In genomic region chr4:2083826-2084160, GRCh38 we compare ENCODE assay signal across 14 cellular contexts. TPM values are rescaled to one million over a fixed set of nuclear protein-coding genes. Genes with fewer than 3 reads are reported as not detected.
DNase-seq lines count a peak whose midpoint lies in the region; ATAC-seq and TF ChIP-seq lines count a peak whose summit lies in the region.
"Had no signal": no experiment of that assay in that cellular context is flagged by ENCODE, and none has a peak within 500 bp of the region (broad histone marks: within the 10 kb centered on the region; RNA-seq: fewer than 3 reads in every experiment).

No MANE protein-coding gene starts in this region.

- no peak overlapping the region for H3K4me3 ChIP-seq in WERI-Rb-1 (ENCODE audit: low read depth, low read length)
- H3K4me3 ChIP-seq in endodermal cell (ENCODE audit: low read length), result no peak overlapping the region
- no peak overlapping the region for H3K4me3 ChIP-seq in neural progenitor cell
- H3K4me3 ChIP-seq in testis, result no peak overlapping the region

- no peaks in the 10 kb centered on the region for H3K27me3 ChIP-seq in WERI-Rb-1 (ENCODE audit: insufficient read depth, low read depth, severe bottlenecking)
- H3K27me3 ChIP-seq in endodermal cell (ENCODE audit: control insufficient read depth, insufficient read depth, low read length, poor library complexity, severe bottlenecking), result no peaks in the 10 kb centered on the region
- no peaks in the 10 kb centered on the region for H3K27me3 ChIP-seq in neural progenitor cell
- H3K27me3 ChIP-seq in testis, result no peaks in the 10 kb centered on the region

- intact Hi-C loops in testis (cut with DNase I; ENCODE audit: low total_unique reads), result no loop called here

- H3K4me1 ChIP-seq in endodermal cell (ENCODE audit: control insufficient read depth, insufficient read depth, low read length), result no peaks in the 10 kb centered on the region
- H3K4me1 ChIP-seq in neural progenitor cell, result no peaks in the 10 kb centered on the region
- no peaks in the 10 kb centered on the region for H3K4me1 ChIP-seq in testis

- H3K27ac ChIP-seq in WERI-Rb-1 (no peak overlapping the region), endodermal cell (ENCODE audit: low read depth, low read length) (no peak overlapping the region), neural progenitor cell (no peak overlapping the region), testis (no peak overlapping the region)

- H3K4me1 Mint-ChIP-seq in endodermal cell, result no peaks in the 10 kb centered on the region
- H3K4me1 Mint-ChIP-seq in neural progenitor cell, result peaks cover 13% of the 10 kb centered on the region

- no peaks in the 10 kb centered on the region for H3F3A ChIP-seq in neural progenitor cell (ENCODE audit: low read depth)

- no peak overlapping the region for H3K4me2 ChIP-seq in neural progenitor cell

- no peak overlapping the region for H3K4me3 Mint-ChIP-seq in endodermal cell
- no peak overlapping the region for H3K4me3 Mint-ChIP-seq in neural progenitor cell

- no peak overlapping the region for H2AFZ ChIP-seq in neural progenitor cell (replicated peaks)

- H3K36me3 Mint-ChIP-seq in endodermal cell (ENCODE audit: low read depth), result no peaks in the 10 kb centered on the region
- no peaks in the 10 kb centered on the region for H3K36me3 Mint-ChIP-seq in neural progenitor cell

- no peaks in the 10 kb centered on the region for H3K79me2 ChIP-seq in neural progenitor cell (ENCODE audit: low read depth)

- no peak overlapping the region for H3K9ac ChIP-seq in endodermal cell (ENCODE audit: extremely low read depth, low read length, poor library complexity, severe bottlenecking)
- no peak overlapping the region for H3K9ac ChIP-seq in neural progenitor cell

- TF ChIP-seq CTCF in WERI-Rb-1 (IDR thresholded peaks at IDR 0.05; ENCODE audit: low read depth, low read length) (no peak), endodermal cell (conservative IDR thresholded peaks at IDR 0.05) (no peak), neural progenitor cell (IDR thresholded peaks at IDR 0.05) (no peak), testis (IDR thresholded peaks at IDR 0.05) (no peak)

- H3K27me3 Mint-ChIP-seq in endodermal cell (ENCODE audit: insufficient read depth) (peaks cover 3% of the 10 kb centered on the region), neural progenitor cell (ENCODE audit: insufficient read depth, low read depth) (peaks cover 6% of the 10 kb centered on the region)

- WGBS in endodermal cell (ENCODE audit: insufficient coverage in 1 of 2, insufficient read length in 1 of 2), 2 experiments, result 89 to 95% methylated on average over 6 of the region's 6 CpGs
- 80 to 87% methylated on average over 1 to 6 of the region's 6 CpGs for WGBS in testis, 2 donors

- no peak overlapping the region for H3K27ac Mint-ChIP-seq in endodermal cell
- H3K27ac Mint-ChIP-seq in neural progenitor cell, result peak overlapping the region; percentile 37

- peaks cover 2% of the 10 kb centered on the region for H3K9me3 ChIP-seq in WERI-Rb-1 (ENCODE audit: severe bottlenecking)
- no peaks in the 10 kb centered on the region for H3K9me3 ChIP-seq in endodermal cell (ENCODE audit: control insufficient read depth, low read length)
- H3K9me3 ChIP-seq in neural progenitor cell (ENCODE audit: low read depth), result no peaks in the 10 kb centered on the region
- H3K9me3 ChIP-seq in testis, result no peaks in the 10 kb centered on the region

- no peak for TF ChIP-seq POLR2A in testis (IDR thresholded peaks at IDR 0.05)

- peak; percentile 0 for DNase-seq in WERI-Rb-1
- DNase-seq in endodermal cell, result peak; percentile 17
- DNase-seq in neural progenitor cell (ENCODE audit: low spot score), result no peak
- DNase-seq in testis, result peak; percentile 10
- no peak for DNase-seq in MV-4-11 (lab: John Stamatoyannopoulos, UW)
- DNase-seq: Karpas-422, MM.1S, NCI-H1105 treated with DMSO at 0.1 percent for 48 hours, NCI-H187 treated with DMSO at 0.1 percent for 48 hours, NCI-H2171, NCI-H446 treated with DMSO at 0.1 percent for 48 hours, NCI-H748 treated with DMSO at 0.1 percent for 48 hours had no signal

- no peak for ATAC-seq in HG02759 (IDR thresholded peaks at IDR 0.05; ENCODE audit: unreplicated experiment)
- ATAC-seq in GM21576 (IDR thresholded peaks at IDR 0.05; ENCODE audit: unreplicated experiment), result no peak

- no peaks in the 10 kb centered on the region for H3K9me3 Mint-ChIP-seq in endodermal cell
- peaks cover 3% of the 10 kb centered on the region for H3K9me3 Mint-ChIP-seq in neural progenitor cell

- no peaks in the 10 kb centered on the region for H4K20me1 ChIP-seq in neural progenitor cell (ENCODE audit: low read depth)

- no peaks in the 10 kb centered on the region for H3K36me3 ChIP-seq in WERI-Rb-1
- no peaks in the 10 kb centered on the region for H3K36me3 ChIP-seq in endodermal cell (ENCODE audit: control insufficient read depth, insufficient read depth, low read length)
- H3K36me3 ChIP-seq in neural progenitor cell, result no peaks in the 10 kb centered on the region
- H3K36me3 ChIP-seq in testis (ENCODE audit: low read depth, missing control alignments), result no peaks in the 10 kb centered on the region

RNA-seq across cellular contexts. Expression of gene NAT8L, which starts 24.7 kb away (rescaled TPM):
- total RNA-seq in endodermal cell, result 1 to 10 TPM; 5.0 to 6.4 TPM
- polyA plus RNA-seq in endodermal cell (2013, experiment 1 of 2), result 13.4 TPM
- 11.1 TPM for polyA plus RNA-seq in endodermal cell (2013, experiment 2 of 2)
- 0.62 and 3.4 TPM in 2 replicates for total RNA-seq in neural progenitor cell (ENCODE audit: low replicate concordance)
- total RNA-seq in testis, result 10 to 100 TPM; 56.6 to 82.9 TPM
- polyA plus RNA-seq in testis (ENCODE audit: insufficient read depth, low read depth, low replicate concordance), result 36.6 TPM

Comparison
In these comparisons a context has a peak if more than half of its experiments do, and no peak if none do; other contexts are left out.
1. DNase-seq: peak in WERI-Rb-1 (single experiment), endodermal cell (single experiment) and testis (single experiment); none in neural progenitor cell (single experiment) and MV-4-11 (single experiment).
2. RNA of gene NAT8L, which starts 24.7 kb away (total RNA-seq): 56.6 to 82.9 TPM in testis; 5.0 to 6.4 TPM in endodermal cell and 0.62 to 3.4 TPM in neural progenitor cell; every median in the first group is over 4 times any median in the second.